ENCODE assay signal across 28 cellular contexts in genomic region chr14:105682956-105683570, GRCh38.
DNase-seq lines count a peak whose midpoint lies in the region; ATAC-seq, FAIRE-seq and TF ChIP-seq lines count a peak whose summit lies in the region.
"Had no signal": no experiment of that assay in that cellular context is flagged by ENCODE, and none has a peak within 500 bp of the region (broad histone marks: within the 10 kb centered on the region; RNA-seq: fewer than 3 reads in every experiment).

No MANE protein-coding gene starts in this region.

- H3K27ac Mint-ChIP-seq in activated CD8-positive, alpha-beta T cell treated with anti-CD3 and anti-CD28 coated beads for 36 hours = peak overlapping the region; percentile 31
- H3K27ac Mint-ChIP-seq in naive B cell (peak overlapping the region; percentile 97 to 99 (median 98)), progenitor cell of endocrine pancreas (no peak overlapping the region)
- H3K27ac Mint-ChIP-seq: dendritic cell treated with granulocyte-macrophage colony-stimulating factor and Interleukin-4, amounts not matched to agents 40 ng/mL and 50 ng/mL, for 4 days; WTC11 had no signal

- peak overlapping the region; percentile 39 for H3K4me2 ChIP-seq in BLaER1

- H3K36me3 ChIP-seq in BLaER1 = no peaks in the 10 kb centered on the region
- H3K36me3 ChIP-seq: BLaER1 treated with 17β-estradiol and CSF1 and Interleukin-3, amounts not matched to agents 10 nM and 100 nM; cardiac muscle cell; lower lobe of right lung had no signal

- no peak overlapping the region for H3K4me3 ChIP-seq in BLaER1
- H3K4me3 ChIP-seq: BLaER1 treated with 17β-estradiol and CSF1 and Interleukin-3, amounts not matched to agents 10 nM and 100 nM; cardiac muscle cell; lower lobe of right lung had no signal

- no peaks in the 10 kb centered on the region for H3K9me3 ChIP-seq in BLaER1
- H3K9me3 ChIP-seq: BLaER1 treated with 17β-estradiol and CSF1 and Interleukin-3, amounts not matched to agents 10 nM and 100 nM; lower lobe of right lung had no signal

- H3K9ac ChIP-seq in BLaER1 = no peak overlapping the region
- H3K9ac ChIP-seq: BLaER1 treated with 17β-estradiol and CSF1 and Interleukin-3, amounts not matched to agents 10 nM and 100 nM had no signal

- H3K27ac ChIP-seq in BLaER1 = 0 out of 2 replicates have a peak overlapping the region, but pooled peaks have one; percentile 9
- H3K27ac ChIP-seq: BLaER1 treated with 17β-estradiol and CSF1 and Interleukin-3, amounts not matched to agents 10 nM and 100 nM; cardiac muscle cell; HL-60; lower lobe of right lung had no signal

- peaks cover 4% of the 10 kb centered on the region for H3K4me1 Mint-ChIP-seq in activated CD8-positive, alpha-beta T cell treated with anti-CD3 and anti-CD28 coated beads for 36 hours (ENCODE audit: low read depth)
- peaks cover 34 to 47% (median 36%) of the 10 kb centered on the region in 3 donors for H3K4me1 Mint-ChIP-seq in naive B cell
- no peaks in the 10 kb centered on the region for H3K4me1 Mint-ChIP-seq in progenitor cell of endocrine pancreas (ENCODE audit: low read depth)
- H3K4me1 Mint-ChIP-seq: neural crest cell, WTC11 had no signal

- no peak for ATAC-seq in activated CD8-positive, alpha-beta T cell treated with anti-CD3 and anti-CD28 coated beads for 36 hours
- no peak for ATAC-seq in naive B cell (ENCODE audit: low read depth in 2 of 2)
- no peak for ATAC-seq in HG02759 (IDR thresholded peaks at IDR 0.05; ENCODE audit: unreplicated experiment)
- ATAC-seq: lower lobe of right lung, sciatic nerve, WTC11 had no signal

- peak; percentile 40 for FAIRE-seq in HTR-8/SVneo (lab: Jason Lieb, UNC)
- FAIRE-seq: endothelial cell of umbilical vein, keratinocyte had no signal

- no peaks in the 10 kb centered on the region for H3K36me3 Mint-ChIP-seq in activated CD8-positive, alpha-beta T cell treated with anti-CD3 and anti-CD28 coated beads for 36 hours (ENCODE audit: low read depth)
- H3K36me3 Mint-ChIP-seq in naive B cell (no peaks in the 10 kb centered on the region), progenitor cell of endocrine pancreas (ENCODE audit: insufficient read depth) (peaks cover 12% of the 10 kb centered on the region)

- DNase-seq in HTR-8/SVneo (ENCODE audit: insufficient read length, low spot score) (no peak), naive B cell (no peak), dermis blood vessel endothelial cell (no peak), progenitor cell of endocrine pancreas (ENCODE audit: low spot score, unreplicated experiment) (no peak)
- no peak for DNase-seq in activated CD8-positive, alpha-beta T cell treated with anti-CD3 and anti-CD28 coated beads for 36 hours
- DNase-seq: ACHN; activated naive CD4-positive, alpha-beta T cell treated with anti-CD3 and anti-CD28 coated beads, Interleukin-2, amount 50 U/mL, for 16 hours; aorta; DND-41; HCEC 1CT; lower lobe of right lung; NCI-H1105; NCI-H1930; NCI-H226; NCI-H774; SHP77; substantia nigra had no signal

- POLR2A ChIA-PET in activated CD8-positive, alpha-beta T cell treated with anti-CD3 and anti-CD28 coated beads for 36 hours (lab: Charles Lee) = no interaction called here

- intact Hi-C loops in activated CD8-positive, alpha-beta T cell treated with anti-CD3 and anti-CD28 coated beads for 36 hours (cut with micrococcal nuclease) = no loop called here

- no peak overlapping the region for H3K4me3 Mint-ChIP-seq in activated CD8-positive, alpha-beta T cell treated with anti-CD3 and anti-CD28 coated beads for 36 hours
- H3K4me3 Mint-ChIP-seq in naive B cell = peak overlapping the region; percentile 20 to 90 (median 76)
- H3K4me3 Mint-ChIP-seq in progenitor cell of endocrine pancreas (ENCODE audit: low read depth) = no peak overlapping the region
- H3K4me3 Mint-ChIP-seq: dendritic cell treated with granulocyte-macrophage colony-stimulating factor and Interleukin-4, amounts not matched to agents 40 ng/mL and 50 ng/mL, for 4 days; neural crest cell; WTC11 had no signal

- peaks cover 37% of the 10 kb centered on the region for H3K4me1 ChIP-seq in BLaER1
- H3K4me1 ChIP-seq: lower lobe of right lung had no signal

- H4K20me1 ChIP-seq in BLaER1 = no peaks in the 10 kb centered on the region
- H4K20me1 ChIP-seq: BLaER1 treated with 17β-estradiol and CSF1 and Interleukin-3, amounts not matched to agents 10 nM and 100 nM had no signal

- H3K27me3 ChIP-seq in BLaER1 = no peaks in the 10 kb centered on the region
- H3K27me3 ChIP-seq: cardiac muscle cell had no signal

- TF ChIP-seq CTCF in activated CD8-positive, alpha-beta T cell treated with anti-CD3 and anti-CD28 coated beads for 36 hours (IDR thresholded peaks at IDR 0.05) = no peak
- no peak for TF ChIP-seq CTCF in progenitor cell of endocrine pancreas (IDR thresholded peaks at IDR 0.05; ENCODE audit: unreplicated experiment)

- H3K9me3 Mint-ChIP-seq in activated CD8-positive, alpha-beta T cell treated with anti-CD3 and anti-CD28 coated beads for 36 hours = no peaks in the 10 kb centered on the region
- H3K9me3 Mint-ChIP-seq in naive B cell (no peaks in the 10 kb centered on the region), progenitor cell of endocrine pancreas (ENCODE audit: low read depth) (peaks cover 26% of the 10 kb centered on the region)
- H3K9me3 Mint-ChIP-seq: dendritic cell treated with granulocyte-macrophage colony-stimulating factor and Interleukin-4, amounts not matched to agents 40 ng/mL and 50 ng/mL, for 4 days had no signal

- CTCF ChIA-PET in activated CD8-positive, alpha-beta T cell treated with anti-CD3 and anti-CD28 coated beads for 36 hours (lab: Charles Lee) = no interaction called here

- H3K27me3 Mint-ChIP-seq in activated CD8-positive, alpha-beta T cell treated with anti-CD3 and anti-CD28 coated beads for 36 hours = peaks cover 1% of the 10 kb centered on the region
- H3K27me3 Mint-ChIP-seq in naive B cell = no peaks in the 10 kb centered on the region
- H3K27me3 Mint-ChIP-seq in progenitor cell of endocrine pancreas = no peaks in the 10 kb centered on the region

Comparison
In these comparisons a context has a peak if more than half of its experiments do, and no peak if none do; other contexts are left out.
1. H3K4me3 Mint-ChIP-seq: peak in naive B cell (8 of 8); none in activated CD8-positive, alpha-beta T cell treated with anti-CD3 and anti-CD28 coated beads for 36 hours (single experiment) and progenitor cell of endocrine pancreas (single experiment).